In genomic region chr20:4956200-4956810, GRCh38 we compare ENCODE assay signal across 9 cellular contexts. TPM values are rescaled to one million over a fixed set of nuclear protein-coding genes. Genes with fewer than 3 reads are reported as not detected.
DNase-seq lines count a peak whose midpoint lies in the region; ATAC-seq, FAIRE-seq and TF ChIP-seq lines count a peak whose summit lies in the region.
"Had no signal": no experiment of that assay in that cellular context is flagged by ENCODE, and none has a peak within 500 bp of the region (broad histone marks: within the 10 kb centered on the region; RNA-seq: fewer than 3 reads in every experiment).

No MANE protein-coding gene starts in this region.

- H3K4me1 Mint-ChIP-seq in immature natural killer cell = peaks cover 5 to 18% of the 10 kb centered on the region in 2 donors

- H3K4me3 ChIP-seq in thoracic aorta = no peak overlapping the region
- H3K4me3 ChIP-seq: HAP-1 had no signal

- H3K36me3 ChIP-seq in thoracic aorta = no peaks in the 10 kb centered on the region
- H3K36me3 ChIP-seq: HAP-1 had no signal

- peaks cover 3 to 20% of the 10 kb centered on the region in 2 donors for H3K4me1 ChIP-seq in thoracic aorta (ENCODE audit: control insufficient read depth in 1 of 2, low read depth in 2 of 2)
- H3K4me1 ChIP-seq: HAP-1 had no signal

- FAIRE-seq in GM19239 (lab: Jason Lieb, UNC) = peak; percentile 91

- H3K4me3 Mint-ChIP-seq in immature natural killer cell = no peak overlapping the region

- H3K27ac ChIP-seq in thoracic aorta = no peak overlapping the region

- peak overlapping the region in 1 of 6 donors; percentile 40 for H3K27ac Mint-ChIP-seq in immature natural killer cell

- H3K36me3 Mint-ChIP-seq in immature natural killer cell = peaks cover 0 to 5% (median under 1%) of the 10 kb centered on the region in 3 donors

- ATAC-seq in thoracic aorta (ENCODE audit: insufficient number of reproducible peaks, low FRiP score, low read depth) = no peak
- ATAC-seq in GM18870 (IDR thresholded peaks at IDR 0.05; ENCODE audit: unreplicated experiment) = no peak
- no peak for ATAC-seq in HG02610 (IDR thresholded peaks at IDR 0.05; ENCODE audit: unreplicated experiment)

- no peaks in the 10 kb centered on the region for H3K9me3 ChIP-seq in thoracic aorta

- H3K27me3 Mint-ChIP-seq in immature natural killer cell (ENCODE audit: low read depth in 3 of 3) = no peaks in the 10 kb centered on the region

- no peak for DNase-seq in AG09319 (ENCODE audit: extremely low read depth, low read depth)
- peak; percentile 27 for DNase-seq in GM19239 (ENCODE audit: insufficient read length, low spot score)
- peak; percentile 65 for DNase-seq in NCI-H2227 treated with DMSO at 0.1 percent for 48 hours (lab: John Stamatoyannopoulos, UW)
- DNase-seq in amniotic stem cell (lab: John Stamatoyannopoulos, UW) = peak; percentile 27
- DNase-seq in immature natural killer cell = peak; percentile 38 to 53 (median 49)
- no peak for DNase-seq in thoracic aorta (ENCODE audit: low spot score)

- no peaks in the 10 kb centered on the region for H3K9me3 Mint-ChIP-seq in immature natural killer cell

- peak; percentile 79 for TF ChIP-seq CTCF in AG09319 (IDR thresholded peaks at IDR 0.05; ENCODE audit: low read depth, low read length)
- TF ChIP-seq CTCF in thoracic aorta (IDR thresholded peaks at IDR 0.05) = peak; percentile 74

- no peaks in the 10 kb centered on the region for H3K27me3 ChIP-seq in thoracic aorta (replicated peaks; ENCODE audit: insufficient read depth)

RNA-seq across cellular contexts. Expression of gene SLC23A2, which starts 45.0 kb away (rescaled TPM):
- 1 to 10 TPM; 5.0 to 9.3 (median 5.1) TPM for polyA plus RNA-seq in immature natural killer cell
- total RNA-seq in thoracic aorta = 10 to 100 TPM; 32.1 to 51.9 TPM

Comparison
In these comparisons a context has a peak if more than half of its experiments do, and no peak if none do; other contexts are left out.
1. DNase-seq: peak in GM19239 (single experiment), NCI-H2227 treated with DMSO at 0.1 percent for 48 hours (single experiment), amniotic stem cell (single experiment) and immature natural killer cell (3 of 3); none in AG09319 (single experiment) and thoracic aorta (single experiment).